29 cellular contexts compared by ENCODE assay signal in the genomic region with DNA sequence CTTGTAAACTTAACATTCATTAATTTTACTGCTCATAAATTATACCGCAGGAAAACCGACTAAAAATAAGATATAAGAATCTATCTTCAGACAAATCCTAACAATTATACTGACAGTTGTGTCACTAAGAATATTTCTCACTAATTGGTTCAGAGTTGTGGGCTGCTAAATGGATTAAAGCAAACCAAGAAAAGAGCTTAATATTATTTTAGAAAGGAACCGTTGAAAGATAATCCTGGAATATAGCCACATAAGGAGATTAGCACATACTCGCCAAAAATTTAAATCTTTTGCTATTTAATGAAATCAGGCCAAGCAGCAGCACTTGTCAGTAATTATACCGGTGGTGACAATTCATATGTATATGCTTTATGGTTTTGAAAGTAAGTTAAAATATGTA.
DNase-seq lines count a peak whose midpoint lies in the region; ATAC-seq, FAIRE-seq and TF ChIP-seq lines count a peak whose summit lies in the region.
"Had no signal": no experiment of that assay in that cellular context is flagged by ENCODE, and none has a peak within 500 bp of the region (broad histone marks: within the 10 kb centered on the region; RNA-seq: fewer than 3 reads in every experiment).

No MANE protein-coding gene starts in this region.

- no peak for TF ChIP-seq CTCF in A673 (conservative IDR thresholded peaks at IDR 0.05; ENCODE audit: low read depth, low read length)
- TF ChIP-seq CTCF in D721Med (IDR thresholded peaks at IDR 0.05; ENCODE audit: insufficient read depth, missing control alignments): no peak

- H3K27me3 ChIP-seq in A673 (replicated peaks; ENCODE audit: insufficient read depth, low read depth, low read length, poor library complexity): peaks cover 20% of the 10 kb centered on the region
- H3K27me3 ChIP-seq: BLaER1 had no signal

- peak; percentile 64 for DNase-seq in A673 (ENCODE audit: low spot score)
- DNase-seq in D721Med (ENCODE audit: insufficient read length, low spot score): no peak
- peak; percentile 74 for DNase-seq in NCI-H524 treated with DMSO at 0.1 percent for 48 hours (lab: John Stamatoyannopoulos, UW)
- peak; percentile 79 for DNase-seq in NCI-H82 treated with DMSO at 0.1 percent for 48 hours (lab: John Stamatoyannopoulos, UW; ENCODE audit: unreplicated experiment)
- DNase-seq in NCI-H1694 treated with DMSO at 0.1 percent for 48 hours (lab: John Stamatoyannopoulos, UW): no peak
- no peak for DNase-seq in activated CD4-positive, alpha-beta memory T cell treated with anti-CD3 and anti-CD28 coated beads for 36 hours
- no peak for DNase-seq in SHP77 treated with DMSO at 0.1 percent for 48 hours (lab: John Stamatoyannopoulos, UW)
- DNase-seq in effector memory CD8-positive, alpha-beta T cell: no peak
- DNase-seq: ACHN; BE2C; C1 segment of cervical spinal cord; CD4-positive, alpha-beta memory T cell; CD4-positive, CD25-positive, alpha-beta regulatory T cell; CD8-positive, alpha-beta memory T cell; COR-L47; DMS 273 treated with DMSO at 0.1 percent for 48 hours; DMS153; DMS53; DMS79; DND-41; EL; GDM1 had no signal

- H3K27ac Mint-ChIP-seq in activated CD4-positive, alpha-beta memory T cell treated with anti-CD3 and anti-CD28 coated beads for 36 hours: no peak overlapping the region
- no peak overlapping the region for H3K27ac Mint-ChIP-seq in effector memory CD8-positive, alpha-beta T cell
- H3K27ac Mint-ChIP-seq: CD14-positive monocyte; CD4-positive, alpha-beta memory T cell; CD4-positive, CD25-positive, alpha-beta regulatory T cell; CD8-positive, alpha-beta memory T cell had no signal

- POLR2A ChIA-PET in A673 (lab: Charles Lee; ENCODE audit: low non-redundant PET): no interaction called here
- POLR2A ChIA-PET in activated CD4-positive, alpha-beta memory T cell treated with anti-CD3 and anti-CD28 coated beads for 36 hours (lab: Charles Lee): no interaction called here

- BruUV-seq in A673 (replicated peaks; lab: Mats Ljungman, UMichigan): no TSS peak

- no peak overlapping the region for H3K27ac ChIP-seq in A673 (ENCODE audit: low read depth, low read length, poor library complexity, severe bottlenecking)
- H3K27ac ChIP-seq: 22Rv1, A549, BLaER1 had no signal

- no peak overlapping the region for H3K4me3 Mint-ChIP-seq in activated CD4-positive, alpha-beta memory T cell treated with anti-CD3 and anti-CD28 coated beads for 36 hours
- H3K4me3 Mint-ChIP-seq in effector memory CD8-positive, alpha-beta T cell: no peak overlapping the region
- H3K4me3 Mint-ChIP-seq: CD14-positive monocyte; CD4-positive, alpha-beta memory T cell; CD4-positive, CD25-positive, alpha-beta regulatory T cell; CD8-positive, alpha-beta memory T cell had no signal

- CTCF ChIA-PET in A673 (lab: Charles Lee): no interaction called here
- CTCF ChIA-PET in activated CD4-positive, alpha-beta memory T cell treated with anti-CD3 and anti-CD28 coated beads for 36 hours (lab: Charles Lee): no interaction called here

- FAIRE-seq in D721Med (lab: Jason Lieb, UNC): peak; percentile 88
- FAIRE-seq: A549, GM12878, GM12892, GM18507 had no signal

- no peaks in the 10 kb centered on the region for H3K4me1 Mint-ChIP-seq in activated CD4-positive, alpha-beta memory T cell treated with anti-CD3 and anti-CD28 coated beads for 36 hours (ENCODE audit: low read depth)
- H3K4me1 Mint-ChIP-seq in effector memory CD8-positive, alpha-beta T cell (ENCODE audit: low read depth in 2 of 2): no peaks in the 10 kb centered on the region
- H3K4me1 Mint-ChIP-seq: CD14-positive monocyte; CD4-positive, alpha-beta memory T cell; CD4-positive, CD25-positive, alpha-beta regulatory T cell; CD8-positive, alpha-beta memory T cell had no signal

- peaks cover 34% of the 10 kb centered on the region for H3K4me1 ChIP-seq in A673 (ENCODE audit: insufficient read depth, low read length, poor library complexity, severe bottlenecking)
- H3K4me1 ChIP-seq: A549, BE2C, BLaER1 had no signal

- no peaks in the 10 kb centered on the region for H3K36me3 ChIP-seq in A673 (ENCODE audit: insufficient read depth, low read length, poor library complexity, severe bottlenecking)
- H3K36me3 ChIP-seq: BE2C, BLaER1 had no signal

- intact Hi-C loops in A673 (cut with micrococcal nuclease; ENCODE audit: unreplicated experiment): no loop called here
- intact Hi-C loops in activated CD4-positive, alpha-beta memory T cell treated with anti-CD3 and anti-CD28 coated beads for 36 hours (cut with micrococcal nuclease): no loop called here

- no peaks in the 10 kb centered on the region for H3K36me3 Mint-ChIP-seq in activated CD4-positive, alpha-beta memory T cell treated with anti-CD3 and anti-CD28 coated beads for 36 hours
- no peaks in the 10 kb centered on the region for H3K36me3 Mint-ChIP-seq in effector memory CD8-positive, alpha-beta T cell (ENCODE audit: insufficient read depth)
- H3K36me3 Mint-ChIP-seq: CD14-positive monocyte; CD4-positive, alpha-beta memory T cell; CD4-positive, CD25-positive, alpha-beta regulatory T cell; CD8-positive, alpha-beta memory T cell had no signal

- ATAC-seq in effector memory CD8-positive, alpha-beta T cell (replicated peaks): no peak
- ATAC-seq: A549, GM12878 had no signal

- no peaks in the 10 kb centered on the region for H3K27me3 Mint-ChIP-seq in activated CD4-positive, alpha-beta memory T cell treated with anti-CD3 and anti-CD28 coated beads for 36 hours
- no peaks in the 10 kb centered on the region for H3K27me3 Mint-ChIP-seq in effector memory CD8-positive, alpha-beta T cell
- H3K27me3 Mint-ChIP-seq: CD4-positive, CD25-positive, alpha-beta regulatory T cell; CD8-positive, alpha-beta memory T cell had no signal

- H3K9me3 ChIP-seq in A673 (ENCODE audit: low read depth, low read length, poor library complexity, severe bottlenecking): no peaks in the 10 kb centered on the region
- H3K9me3 ChIP-seq: A549, BE2C, BLaER1 had no signal

- peak overlapping the region; percentile 14 for H3K4me3 ChIP-seq in A673 (ENCODE audit: low read depth, low read length, poor library complexity, severe bottlenecking)
- H3K4me3 ChIP-seq: A549, BLaER1, GM12878 had no signal

- H3K9me3 Mint-ChIP-seq in activated CD4-positive, alpha-beta memory T cell treated with anti-CD3 and anti-CD28 coated beads for 36 hours: no peaks in the 10 kb centered on the region
- H3K9me3 Mint-ChIP-seq in effector memory CD8-positive, alpha-beta T cell: peaks cover 0 to 1% of the 10 kb centered on the region in 2 donors

Comparison
In these comparisons a context has a peak if more than half of its experiments do, and no peak if none do; other contexts are left out.
1. DNase-seq: peak in A673 (single experiment), NCI-H524 treated with DMSO at 0.1 percent for 48 hours (single experiment) and NCI-H82 treated with DMSO at 0.1 percent for 48 hours (single experiment); none in D721Med (single experiment), NCI-H1694 treated with DMSO at 0.1 percent for 48 hours (single experiment), activated CD4-positive, alpha-beta memory T cell treated with anti-CD3 and anti-CD28 coated beads for 36 hours (single experiment), SHP77 treated with DMSO at 0.1 percent for 48 hours (single experiment) and effector memory CD8-positive, alpha-beta T cell (0 of 3).